ENCODE assay signal across 8 cellular contexts in genomic region chr12:120583478-120584030, GRCh38. TPM values are rescaled to one million over a fixed set of nuclear protein-coding genes. Genes with fewer than 3 reads are reported as not detected.
DNase-seq lines count a peak whose midpoint lies in the region; ATAC-seq and TF ChIP-seq lines count a peak whose summit lies in the region.

No MANE protein-coding gene starts in this region.

- H3K27ac ChIP-seq in SU-DHL-6 (ENCODE audit: low read depth, low read length) (no peak overlapping the region), cardiac muscle cell (no peak overlapping the region), prostate gland (no peak overlapping the region), upper lobe of right lung (no peak overlapping the region)

- peak overlapping the region; percentile 47 for H2AFZ ChIP-seq in SU-DHL-6 (ENCODE audit: low read depth, low read length, severe bottlenecking)

- H3K4me2 ChIP-seq in SU-DHL-6 (ENCODE audit: low read depth, low read length, poor library complexity, severe bottlenecking): peak overlapping the region; percentile 26

- DNase-seq in NAMALWA (ENCODE audit: low spot score) (peak; percentile 89), cardiac muscle cell (ENCODE audit: low read depth in 1 of 2, low spot score in 1 of 2) (peak; percentile 72 to 76), prostate gland (ENCODE audit: low spot score) (peak; percentile 46), upper lobe of right lung (peak; percentile 87), NCI-H226 (no peak)
- peak; percentile 78 to 91 for DNase-seq in activated naive CD4-positive, alpha-beta T cell treated with anti-CD3 and anti-CD28 coated beads, Interleukin-2, amount 50 U/mL, for 72 hours (ENCODE audit: low spot score in 2 of 2)

- ATAC-seq in activated naive CD4-positive, alpha-beta T cell treated with anti-CD3 and anti-CD28 coated beads, Interleukin-2, amount 50 U/mL, for 72 hours: peak; percentile 13 to 35
- peak; percentile 66 for ATAC-seq in upper lobe of right lung

- H3K9ac ChIP-seq in ES-I3 (ENCODE audit: low read depth, low read length) (peak overlapping the region; percentile 61; the same call in 1 of the 2 replicates), SU-DHL-6 (ENCODE audit: low read length) (no peak overlapping the region)

- H3K9me3 ChIP-seq in ES-I3 (ENCODE audit: control insufficient read depth, insufficient read depth, low read length) (no peaks in the 10 kb centered on the region), SU-DHL-6 (ENCODE audit: insufficient read depth, low read length) (no peaks in the 10 kb centered on the region), cardiac muscle cell (ENCODE audit: low read depth) (no peaks in the 10 kb centered on the region), prostate gland (no peaks in the 10 kb centered on the region), upper lobe of right lung (no peaks in the 10 kb centered on the region)

- intact Hi-C loops in prostate gland (cut with DNase I) (loop anchor here (5.0 kb wide), 3 partner anchors 64 to 524 kb away; no protein-coding TSS in a partner anchor), upper lobe of right lung (cut with DNase I) (no loop called here)

- H3K27ac Mint-ChIP-seq in activated naive CD4-positive, alpha-beta T cell treated with anti-CD3 and anti-CD28 coated beads, Interleukin-2, amount 50 U/mL, for 72 hours: peak overlapping the region in 1 of 2 donors; percentile 3

- H3K9me2 ChIP-seq in SU-DHL-6 (replicated peaks; ENCODE audit: insufficient read depth, low read length): no peaks in the 10 kb centered on the region

- no peaks in the 10 kb centered on the region for H3K9me3 Mint-ChIP-seq in activated naive CD4-positive, alpha-beta T cell treated with anti-CD3 and anti-CD28 coated beads, Interleukin-2, amount 50 U/mL, for 72 hours

- H3K36me3 Mint-ChIP-seq in activated naive CD4-positive, alpha-beta T cell treated with anti-CD3 and anti-CD28 coated beads, Interleukin-2, amount 50 U/mL, for 72 hours: peaks cover 10 to 17% of the 10 kb centered on the region in 2 donors

- peaks cover 7% of the 10 kb centered on the region for H3K36me3 ChIP-seq in ES-I3 (ENCODE audit: insufficient read depth, low read length)
- H3K36me3 ChIP-seq in SU-DHL-6 (ENCODE audit: low read length): no peaks in the 10 kb centered on the region
- H3K36me3 ChIP-seq in cardiac muscle cell: peaks cover 3% of the 10 kb centered on the region
- H3K36me3 ChIP-seq in prostate gland: no peaks in the 10 kb centered on the region
- H3K36me3 ChIP-seq in upper lobe of right lung: peaks cover 14% of the 10 kb centered on the region

- H3K4me3 ChIP-seq in SU-DHL-6 (ENCODE audit: insufficient read depth, low read length, poor library complexity, severe bottlenecking) (no peak overlapping the region), cardiac muscle cell (no peak overlapping the region), prostate gland (no peak overlapping the region), upper lobe of right lung (no peak overlapping the region)

- WGBS in prostate gland: 22% methylated on average over 19 of the region's 20 CpGs

- no peaks in the 10 kb centered on the region for H3K27me3 ChIP-seq in SU-DHL-6 (ENCODE audit: low read length)
- H3K27me3 ChIP-seq in cardiac muscle cell: peaks cover 28% of the 10 kb centered on the region
- no peaks in the 10 kb centered on the region for H3K27me3 ChIP-seq in prostate gland (replicated peaks; ENCODE audit: insufficient read depth)
- no peaks in the 10 kb centered on the region for H3K27me3 ChIP-seq in upper lobe of right lung

- H3K4me1 ChIP-seq in ES-I3 (ENCODE audit: insufficient read depth, low read length) (no peaks in the 10 kb centered on the region), cardiac muscle cell (ENCODE audit: low read depth) (no peaks in the 10 kb centered on the region), prostate gland (replicated peaks) (peaks cover 7% of the 10 kb centered on the region), upper lobe of right lung (peaks cover 21% of the 10 kb centered on the region)

- peaks cover 11% of the 10 kb centered on the region; the same call in 1 of the 2 replicates for H3K79me2 ChIP-seq in SU-DHL-6 (ENCODE audit: insufficient read depth, low read length)

- H4K20me1 ChIP-seq in SU-DHL-6 (ENCODE audit: low read depth, low read length): no peaks in the 10 kb centered on the region

- peaks cover 4% of the 10 kb centered on the region; the same call in 1 of the 2 replicates for H3F3A ChIP-seq in SU-DHL-6 (ENCODE audit: insufficient read depth)

- TF ChIP-seq POLR2A in prostate gland (IDR thresholded peaks at IDR 0.05): no peak

- TF ChIP-seq CTCF in SU-DHL-6 (IDR thresholded peaks at IDR 0.05; ENCODE audit: insufficient read depth, low read length, poor library complexity, severe bottlenecking): peak; percentile 81
- peak; percentile 93 for TF ChIP-seq CTCF in cardiac muscle cell (IDR thresholded peaks at IDR 0.05; ENCODE audit: low read depth, low read length)
- peak; percentile 78 to 89 (median 86) for TF ChIP-seq CTCF in prostate gland (IDR thresholded peaks at IDR 0.05)
- peak; percentile 89 for TF ChIP-seq CTCF in upper lobe of right lung (IDR thresholded peaks at IDR 0.05)

RNA-seq across cellular contexts. Expression of gene POP5, which starts 2.4 kb away (rescaled TPM):
- total RNA-seq in activated naive CD4-positive, alpha-beta T cell treated with anti-CD3 and anti-CD28 coated beads, Interleukin-2, amount 50 U/mL, for 72 hours: 10 to 100 TPM; 34.7 to 51.5 TPM
- total RNA-seq in cardiac muscle cell: 27.9 and 32.8 TPM in 2 replicates
- 59.2 and 75.3 TPM in 2 replicates for polyA plus RNA-seq in cardiac muscle cell
- total RNA-seq in prostate gland: 10 to 100 TPM; 39.3 to 45.2 TPM
- 41.1 TPM for total RNA-seq in upper lobe of right lung

RNA-seq across cellular contexts. Expression of gene RNF10, which starts 49.4 kb away (rescaled TPM):
- 100 to 1,000 TPM; 182 to 196 TPM for total RNA-seq in activated naive CD4-positive, alpha-beta T cell treated with anti-CD3 and anti-CD28 coated beads, Interleukin-2, amount 50 U/mL, for 72 hours
- total RNA-seq in cardiac muscle cell: 107 and 122 TPM in 2 replicates
- polyA plus RNA-seq in cardiac muscle cell: 210 and 227 TPM in 2 replicates
- 100 to 1,000 TPM in 1 of 2 donors, 10 to 100 TPM in 1; 95.3 to 251 TPM for total RNA-seq in prostate gland
- total RNA-seq in upper lobe of right lung: 190 TPM

RNA-seq across cellular contexts. Expression of gene COQ5, which starts 54.6 kb away (rescaled TPM):
- total RNA-seq in activated naive CD4-positive, alpha-beta T cell treated with anti-CD3 and anti-CD28 coated beads, Interleukin-2, amount 50 U/mL, for 72 hours: 10 to 100 TPM in 1 of 2 donors, 1 to 10 TPM in 1; 9.7 to 37.8 TPM
- 61.8 and 67.2 TPM in 2 replicates for total RNA-seq in cardiac muscle cell
- 99.3 and 112 TPM in 2 replicates for polyA plus RNA-seq in cardiac muscle cell
- total RNA-seq in prostate gland: 10 to 100 TPM; 18.1 to 26.7 TPM
- 19.6 TPM for total RNA-seq in upper lobe of right lung

RNA-seq across cellular contexts. Expression of gene CABP1, which starts 56.9 kb away (rescaled TPM):
- 1 to 10 TPM in 1 of 2 donors, not detected in 1; 3.0 TPM for total RNA-seq in activated naive CD4-positive, alpha-beta T cell treated with anti-CD3 and anti-CD28 coated beads, Interleukin-2, amount 50 U/mL, for 72 hours
- total RNA-seq in cardiac muscle cell (not detected in 2 replicates), prostate gland (under 1 TPM; 0.23 to 0.62 TPM), upper lobe of right lung (0.23 TPM)
- not detected in 2 replicates for polyA plus RNA-seq in cardiac muscle cell
